ENCODE assay signal across 8 cellular contexts in the genomic region with DNA sequence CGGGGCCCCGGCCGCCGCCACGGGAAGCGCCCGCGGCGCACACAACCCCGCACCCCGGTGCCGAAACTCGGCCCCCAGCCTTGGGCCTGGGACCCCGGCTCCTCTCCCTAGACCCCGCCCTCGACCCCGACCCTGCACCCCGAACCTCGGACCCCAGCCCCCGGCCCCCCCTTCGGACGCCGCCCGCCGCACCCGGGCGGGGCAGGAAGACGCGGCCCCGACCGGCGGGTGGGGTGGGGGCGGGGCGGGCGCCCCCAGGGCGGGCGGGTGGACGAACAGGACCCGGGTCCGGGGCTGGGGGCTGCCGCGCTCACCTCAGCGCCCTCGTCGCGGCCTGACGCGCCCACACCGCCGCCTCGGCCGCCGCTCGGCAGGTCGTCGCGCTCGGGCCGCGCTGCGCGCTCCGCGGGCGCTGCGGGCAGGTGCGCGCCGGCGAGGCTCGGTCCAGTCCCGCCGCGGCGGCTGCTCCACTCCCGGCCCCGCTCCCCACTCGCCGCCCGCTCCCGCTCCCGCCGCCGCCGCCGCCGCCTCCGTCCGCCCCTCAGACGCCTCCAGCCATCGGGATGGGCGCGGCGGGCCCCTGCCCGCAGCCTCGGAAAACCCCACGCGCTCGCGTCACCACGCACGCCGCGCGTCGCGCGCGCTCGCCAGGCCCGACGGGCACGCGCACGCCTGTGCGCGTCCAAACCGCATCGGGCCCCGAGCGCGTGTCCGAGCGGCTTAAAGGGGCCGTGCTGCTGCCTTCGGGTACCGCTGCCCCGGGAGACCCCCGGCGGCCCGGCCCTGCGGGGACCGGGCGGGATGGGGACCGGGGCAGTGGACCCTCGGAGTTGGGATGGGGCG. TPM values are rescaled to one million over a fixed set of nuclear protein-coding genes. Genes with fewer than 3 reads are reported as not detected.
DNase-seq lines count a peak whose midpoint lies in the region; ATAC-seq and TF ChIP-seq lines count a peak whose summit lies in the region.

A gene (minus strand): TSS at position 582 of the 843 bp plus-strand sequence. CDS start 65,634 bp downstream, outside the sequence.

- H3K4me1 ChIP-seq in left lung, result peaks cover 30 to 57% of the 10 kb centered on the region in 2 donors

- no peaks in the 10 kb centered on the region for H3K36me3 ChIP-seq in left lung

- DNase-seq in AG09319 (ENCODE audit: extremely low read depth, low read depth) (peak; percentile 71), NCI-H526 treated with DMSO at 0.1 percent for 48 hours (lab: John Stamatoyannopoulos, UW) (peak; percentile 76), dedifferentiated amniotic fluid mesenchymal stem cell (ENCODE audit: extremely low spot score) (peak; percentile 70), left lung (peak; percentile 88 to 96)
- peak; percentile 85 for DNase-seq in activated CD4-positive, alpha-beta T cell treated with anti-CD3 and anti-CD28 coated beads, Interleukin-2, amount 50 U/mL, for 1 hour
- peak; percentile 86 to 89 for DNase-seq in stimulated activated CD4-positive, alpha-beta T cell treated with anti-CD3 and anti-CD28 coated beads, Interleukin-2, amount 100 ng/mL, for 24 hours

- H3K4me3 ChIP-seq in left lung, result peak within 1 kb of the TSS; percentile 75 to 93

- ATAC-seq in GM19025 (IDR thresholded peaks at IDR 0.05; ENCODE audit: low read depth, unreplicated experiment), result peak; percentile 71
- ATAC-seq in HG03280 (IDR thresholded peaks at IDR 0.05; ENCODE audit: unreplicated experiment), result peak; percentile 74
- peak; percentile 82 for ATAC-seq in left lung

- peaks cover 0 to 12% of the 10 kb centered on the region in 2 donors for H3K27me3 ChIP-seq in left lung

- peak within 1 kb of the TSS; percentile 87 to 97 for H3K27ac ChIP-seq in left lung

- no peak for TF ChIP-seq CTCF in AG09319 (IDR thresholded peaks at IDR 0.05; ENCODE audit: low read depth, low read length)
- no peak for TF ChIP-seq CTCF in left lung (IDR thresholded peaks at IDR 0.05)

- intact Hi-C loops in left lung (cut with DNase I), result no loop called here

- H3K9me3 ChIP-seq in left lung, result no peaks in the 10 kb centered on the region

RNA-seq across cellular contexts. Expression of the gene that starts here (rescaled TPM):
- total RNA-seq in left lung, result 100 to 1,000 TPM; 347 to 360 TPM

Comparison
In these comparisons a context has a peak if more than half of its experiments do, and no peak if none do; other contexts are left out.
1. Peak in every context shown above with its lines: DNase-seq, ATAC-seq, H3K4me3 ChIP-seq and H3K27ac ChIP-seq.